Comparison of ENCODE assay signal across 1 cellular context in genomic region chr4:8585186-8585585, GRCh38.
TF ChIP-seq lines count a peak whose summit lies in the region.

No MANE protein-coding gene starts in this region.

TF ChIP-seq in H1, 55 proteins besides CTCF, POLR2A, EP300 and RAD21:
- TF ChIP-seq CTBP2 (IDR thresholded peaks at IDR 0.05; ENCODE audit: borderline replicate concordance, insufficient read depth, insufficient read length, low read length) (no peak), MAX (IDR thresholded peaks at IDR 0.05) (peak; percentile 45; the same call in 1 of the 2 replicates), BCL11A (IDR thresholded peaks at IDR 0.05; ENCODE audit: low read depth in 2 of 2, low read length in 2 of 2) (no peak), ASH2L (IDR thresholded peaks at IDR 0.05; ENCODE audit: low read length) (no peak), TEAD4 (IDR thresholded peaks at IDR 0.05; ENCODE audit: low read depth, low read length) (0 out of 2 replicates have a peak, but pooled peaks have one; percentile 33), YY1 (IDR thresholded peaks at IDR 0.05; ENCODE audit: low read depth, low read length) (no peak), JUND (IDR thresholded peaks at IDR 0.05; ENCODE audit: low read length) (no peak), CBX8 (IDR thresholded peaks at IDR 0.05; ENCODE audit: borderline replicate concordance, low read depth, low read length) (no peak), EZH2 (IDR thresholded peaks at IDR 0.05; ENCODE audit: low read depth, low read length, severe bottlenecking) (no peak), PHF8 (conservative IDR thresholded peaks at IDR 0.05; ENCODE audit: low read depth, low read length) (no peak), CEBPB (IDR thresholded peaks at IDR 0.05; ENCODE audit: low read depth, low read length) (no peak)
